12 cellular contexts compared by ENCODE assay signal in genomic region chr11:130675456-130675855, GRCh38.
DNase-seq lines count a peak whose midpoint lies in the region; ATAC-seq and TF ChIP-seq lines count a peak whose summit lies in the region.
"Had no signal": no experiment of that assay in that cellular context is flagged by ENCODE, and none has a peak within 500 bp of the region (broad histone marks: within the 10 kb centered on the region; RNA-seq: fewer than 3 reads in every experiment).

No MANE protein-coding gene starts in this region.

- H3K9me3 ChIP-seq in WERI-Rb-1 (ENCODE audit: severe bottlenecking) (no peaks in the 10 kb centered on the region), heart right ventricle (peaks cover 0 to 29% (median 21%) of the 10 kb centered on the region in 11 donors)
- no peaks in the 10 kb centered on the region for H3K9me3 ChIP-seq in effector memory CD4-positive, alpha-beta T cell (ENCODE audit: control insufficient read depth, low read length)

- H3K27ac ChIP-seq in WERI-Rb-1 (no peak overlapping the region), heart right ventricle (peak overlapping the region; percentile 75 to 89 (median 82))
- no peak overlapping the region for H3K27ac ChIP-seq in effector memory CD4-positive, alpha-beta T cell (ENCODE audit: insufficient read depth, low read length, poor library complexity, severe bottlenecking)

- H3K36me3 ChIP-seq in WERI-Rb-1 = no peaks in the 10 kb centered on the region
- no peaks in the 10 kb centered on the region for H3K36me3 ChIP-seq in heart right ventricle
- H3K36me3 ChIP-seq in effector memory CD4-positive, alpha-beta T cell (ENCODE audit: control insufficient read depth, insufficient read depth, low read length) = no peaks in the 10 kb centered on the region

- H3K4me3 ChIP-seq in WERI-Rb-1 (ENCODE audit: low read depth, low read length) (no peak overlapping the region), heart right ventricle (no peak overlapping the region)
- no peak overlapping the region for H3K4me3 ChIP-seq in effector memory CD4-positive, alpha-beta T cell (ENCODE audit: insufficient read depth, low read depth, low read length, poor library complexity, severe bottlenecking)

- ATAC-seq in heart right ventricle (peak; percentile 63 to 87 (median 80)), HG02571 (IDR thresholded peaks at IDR 0.05; ENCODE audit: unreplicated experiment) (no peak)
- no peak for ATAC-seq in activated naive CD4-positive, alpha-beta T cell treated with anti-CD3 and anti-CD28 coated beads, Interleukin-2, amount 50 U/mL, for 72 hours

- peaks cover 6 to 18% of the 10 kb centered on the region in 2 donors for H3K9me3 Mint-ChIP-seq in activated naive CD4-positive, alpha-beta T cell treated with anti-CD3 and anti-CD28 coated beads, Interleukin-2, amount 50 U/mL, for 72 hours

- TF ChIP-seq CTCF in WERI-Rb-1 (IDR thresholded peaks at IDR 0.05; ENCODE audit: low read depth, low read length) (no peak), heart right ventricle (IDR thresholded peaks at IDR 0.05) (no peak)

- peaks cover 0 to 5% of the 10 kb centered on the region in 2 donors for H3K36me3 Mint-ChIP-seq in activated naive CD4-positive, alpha-beta T cell treated with anti-CD3 and anti-CD28 coated beads, Interleukin-2, amount 50 U/mL, for 72 hours
- H3K36me3 Mint-ChIP-seq: CD4-positive, CD25-positive, alpha-beta regulatory T cell had no signal

- peak; percentile 73 for DNase-seq in DMS 273 (lab: John Stamatoyannopoulos, UW; ENCODE audit: unreplicated experiment)
- peak; percentile 42 for DNase-seq in WERI-Rb-1
- DNase-seq in heart right ventricle = peak; percentile 79 to 87
- peak; percentile 63 for DNase-seq in retina
- no peak for DNase-seq in hippocampal formation (lab: John Stamatoyannopoulos, UW)
- DNase-seq in effector memory CD4-positive, alpha-beta T cell = no peak
- no peak for DNase-seq in activated naive CD4-positive, alpha-beta T cell treated with anti-CD3 and anti-CD28 coated beads, Interleukin-2, amount 50 U/mL, for 72 hours (ENCODE audit: low spot score in 2 of 2)
- DNase-seq: CD4-positive, CD25-positive, alpha-beta regulatory T cell; cortex of kidney; GOT3; stimulated activated CD4-positive, alpha-beta T cell treated with anti-CD3 and anti-CD28 coated beads, Interleukin-1b, Interleukin-23, amount 100 ng/mL, for 48 hours had no signal

- 18 to 22% methylated on average over 10 of the region's 10 CpGs for WGBS in heart right ventricle, 2 donors

- no peaks in the 10 kb centered on the region for H3K27me3 ChIP-seq in WERI-Rb-1 (ENCODE audit: insufficient read depth, low read depth, severe bottlenecking)
- H3K27me3 ChIP-seq in heart right ventricle = no peaks in the 10 kb centered on the region
- no peaks in the 10 kb centered on the region for H3K27me3 ChIP-seq in effector memory CD4-positive, alpha-beta T cell (replicated peaks; ENCODE audit: control insufficient read depth, insufficient read depth, low read length, poor library complexity, severe bottlenecking)

- no peak overlapping the region for H3K27ac Mint-ChIP-seq in activated naive CD4-positive, alpha-beta T cell treated with anti-CD3 and anti-CD28 coated beads, Interleukin-2, amount 50 U/mL, for 72 hours
- H3K27ac Mint-ChIP-seq: CD4-positive, CD25-positive, alpha-beta regulatory T cell had no signal

- intact Hi-C loops in heart right ventricle (cut with DNase I) = loop anchor here in 7 of 10 donors (5.0 to 10.0 kb wide), 8 partner anchors 52 to 228 kb away; partner anchors contain the start of gene ADAMTS15 (in 1 of the 7)

- peaks cover 8 to 58% (median 45%) of the 10 kb centered on the region in 9 donors for H3K4me1 ChIP-seq in heart right ventricle
- H3K4me1 ChIP-seq in effector memory CD4-positive, alpha-beta T cell (ENCODE audit: control insufficient read depth, insufficient read depth, low read length, poor library complexity, severe bottlenecking) = no peaks in the 10 kb centered on the region

Comparison
In these comparisons a context has a peak if more than half of its experiments do, and no peak if none do; other contexts are left out.
1. DNase-seq: peak in DMS 273 (single experiment), WERI-Rb-1 (single experiment), heart right ventricle (2 of 2) and retina (single experiment); none in hippocampal formation (0 of 2), effector memory CD4-positive, alpha-beta T cell (0 of 3) and activated naive CD4-positive, alpha-beta T cell treated with anti-CD3 and anti-CD28 coated beads, Interleukin-2, amount 50 U/mL, for 72 hours (0 of 2).
2. H3K27ac ChIP-seq: peak in heart right ventricle (10 of 10); none in WERI-Rb-1 (single experiment) and effector memory CD4-positive, alpha-beta T cell (single experiment).
3. ATAC-seq: peak in heart right ventricle (8 of 8); none in HG02571 (single experiment) and activated naive CD4-positive, alpha-beta T cell treated with anti-CD3 and anti-CD28 coated beads, Interleukin-2, amount 50 U/mL, for 72 hours (0 of 2).